In genomic region chr14:94110552-94111181, GRCh38 we compare ENCODE assay signal across 10 cellular contexts. TPM values are rescaled to one million over a fixed set of nuclear protein-coding genes. Genes with fewer than 3 reads are reported as not detected.
DNase-seq lines count a peak whose midpoint lies in the region; ATAC-seq and TF ChIP-seq lines count a peak whose summit lies in the region.
"Had no signal": no experiment of that assay in that cellular context is flagged by ENCODE, and none has a peak within 500 bp of the region (broad histone marks: within the 10 kb centered on the region; RNA-seq: fewer than 3 reads in every experiment).

Gene IFI27 (plus strand): TSS chr14:94110736.

- H3K9ac ChIP-seq in mucosa of rectum (ENCODE audit: low read depth in 1 of 2, low read length in 2 of 2): peak within 1 kb of the TSS; percentile 80 to 88

- H3K4me3 ChIP-seq in epithelial cell of proximal tubule (ENCODE audit: low read depth, low read length): peak within 1 kb of the TSS; percentile 31
- peak within 1 kb of the TSS; percentile 77 to 85 for H3K4me3 ChIP-seq in mucosa of rectum (ENCODE audit: low read length in 2 of 2)
- H3K4me3 ChIP-seq in OCI-LY7 (ENCODE audit: low read depth, low read length, poor library complexity, severe bottlenecking): no peak within 1 kb of the TSS
- H3K4me3 ChIP-seq: hepatocyte had no signal

- H3K36me3 ChIP-seq in mucosa of rectum (ENCODE audit: control insufficient read depth in 2 of 2, insufficient read depth in 2 of 2, low read length in 2 of 2) (no peaks in the 10 kb centered on the region), OCI-LY7 (ENCODE audit: insufficient read depth, low read length) (no peaks in the 10 kb centered on the region)

- DNase-seq in A172 (ENCODE audit: low spot score) (peak; percentile 47), NCI-H460 (ENCODE audit: extremely low read depth, low read depth) (peak; percentile 36), epithelial cell of proximal tubule (ENCODE audit: low read depth) (no peak), OCI-LY7 (ENCODE audit: low spot score) (no peak), NCI-H187 treated with DMSO at 0.1 percent for 48 hours (lab: John Stamatoyannopoulos, UW) (no peak), foreskin melanocyte (no peak)

- H3K27ac ChIP-seq in mucosa of rectum (ENCODE audit: low read depth in 2 of 2, low read length in 2 of 2) (peak within 1 kb of the TSS; percentile 90 to 94), OCI-LY7 (ENCODE audit: low read depth, low read length, poor library complexity, severe bottlenecking) (no peak within 1 kb of the TSS)
- H3K27ac ChIP-seq: hepatocyte, VCaP had no signal

- POLR2A ChIA-PET in OCI-LY7 (lab: Charles Lee): no interaction called here

- H3K79me2 ChIP-seq in OCI-LY7 (ENCODE audit: insufficient read depth, low read depth, low read length): no peaks in the 10 kb centered on the region
- H3K79me2 ChIP-seq: hepatocyte had no signal

- H3K4me1 ChIP-seq in mucosa of rectum (ENCODE audit: control insufficient read depth in 2 of 2, insufficient read depth in 2 of 2, low read length in 2 of 2) (peaks cover 23 to 42% of the 10 kb centered on the region in 2 donors), OCI-LY7 (ENCODE audit: insufficient read depth, low read length, poor library complexity, severe bottlenecking) (no peaks in the 10 kb centered on the region)

- no peaks in the 10 kb centered on the region for H3K27me3 ChIP-seq in mucosa of rectum (ENCODE audit: control insufficient read depth in 2 of 2, insufficient read depth in 2 of 2, low read length in 2 of 2)
- H3K27me3 ChIP-seq: hepatocyte had no signal

- CTCF ChIA-PET in OCI-LY7 (lab: Charles Lee; ENCODE audit: unreplicated experiment): no interaction called here

- no peaks in the 10 kb centered on the region for H3K9me2 ChIP-seq in OCI-LY7 (ENCODE audit: insufficient read depth, low read length)

- H2AFZ ChIP-seq in OCI-LY7 (ENCODE audit: low read length): no peak within 1 kb of the TSS
- H2AFZ ChIP-seq: hepatocyte had no signal

- intact Hi-C loops in OCI-LY7 (cut with micrococcal nuclease; ENCODE audit: unreplicated experiment): no loop called here

- H3K4me2 ChIP-seq in OCI-LY7 (ENCODE audit: low read length): no peak within 1 kb of the TSS
- H3K4me2 ChIP-seq: hepatocyte had no signal

- ATAC-seq in GM19023 (IDR thresholded peaks at IDR 0.05; ENCODE audit: unreplicated experiment): no peak

- BruUV-seq in OCI-LY7 (replicated peaks; lab: Mats Ljungman, UMichigan): no TSS peak

- TF ChIP-seq CTCF in epithelial cell of proximal tubule (conservative IDR thresholded peaks at IDR 0.05; ENCODE audit: low read depth, low read length): no peak
- no peak for TF ChIP-seq CTCF in OCI-LY7 (conservative IDR thresholded peaks at IDR 0.05; ENCODE audit: low read length)

- no peaks in the 10 kb centered on the region for H3K9me3 ChIP-seq in mucosa of rectum (ENCODE audit: control insufficient read depth in 2 of 2, low read length in 2 of 2)
- no peaks in the 10 kb centered on the region for H3K9me3 ChIP-seq in OCI-LY7 (ENCODE audit: low read length)

- no peaks in the 10 kb centered on the region for H4K20me1 ChIP-seq in OCI-LY7 (ENCODE audit: insufficient read depth, low read length)

RNA-seq across cellular contexts. Expression of gene IFI27, which starts in this region (rescaled TPM):
- 5.9 and 10.1 TPM in 2 replicates for total RNA-seq in A172 (2014; rRNA removed; shearing (Covaris generic))
- 1.6 and 2.5 TPM in 2 replicates for total RNA-seq in NCI-H460 (2014; rRNA removed; shearing (Covaris generic))
- 0.26 and 1.5 TPM in 2 replicates for polyA plus RNA-seq in NCI-H460 (2014; cell fraction: nucleus; rRNA removed)
- total RNA-seq in epithelial cell of proximal tubule: not detected in 2 replicates
- total RNA-seq in OCI-LY7 (2014; rRNA removed; shearing (Covaris generic)): 0.63 and 0.90 TPM in 2 replicates
- 1.3 and 1.5 TPM in 2 replicates for total RNA-seq in OCI-LY7 (2022)

Comparison
In these comparisons a context has a peak if more than half of its experiments do, and no peak if none do; other contexts are left out.
1. DNase-seq: peak in A172 (single experiment) and NCI-H460 (single experiment); none in epithelial cell of proximal tubule (single experiment), OCI-LY7 (single experiment), NCI-H187 treated with DMSO at 0.1 percent for 48 hours (single experiment) and foreskin melanocyte (single experiment).